ENCODE assay signal across 19 cellular contexts in genomic region chr2:238598802-238599530, GRCh38.
"Had no signal": no experiment of that assay in that cellular context is flagged by ENCODE, and none has a peak within 500 bp of the region (broad histone marks: within the 10 kb centered on the region; RNA-seq: fewer than 3 reads in every experiment).

No MANE protein-coding gene starts in this region.

- ATAC-seq: left colon; mucosa of descending colon; naive thymus-derived CD4-positive, alpha-beta T cell; right cardiac atrium had no signal

- H3K27me3 ChIP-seq: cardiac muscle cell, suprapubic skin had no signal

- H3K36me3 ChIP-seq: cardiac muscle cell, suprapubic skin had no signal

- H3K4me3 ChIP-seq: cardiac muscle cell, dorsolateral prefrontal cortex, lung, mucosa of descending colon, suprapubic skin had no signal

- H3K9me3 ChIP-seq: mucosa of descending colon, suprapubic skin had no signal

- H3K27ac ChIP-seq: cardiac muscle cell, suprapubic skin had no signal

- FAIRE-seq: islet of Langerhans, small intestine had no signal

- DNase-seq: activated CD4-positive, alpha-beta T cell treated with anti-CD3 and anti-CD28 coated beads, Interleukin-2, amount 10 ng/mL, durations not matched to agents 24 days and 14 days; activated CD4-positive, CD25-positive, alpha-beta regulatory T cell; activated naive CD4-positive, alpha-beta T cell treated with Interleukin-2 at 50 U/mL for 16 hours; aorta; dorsolateral prefrontal cortex; endodermal cell; left colon; mucosa of descending colon; naive thymus-derived CD4-positive, alpha-beta T cell; nucleus accumbens; right cardiac atrium; small intestine; stimulated activated CD4-positive, alpha-beta T cell treated with anti-CD3 and anti-CD28 coated beads, Interleukin-4, amount 100 ng/mL, for 4 hours; stimulated activated CD8-positive, alpha-beta memory T cell treated with anti-CD3 and anti-CD28 coated beads, Interleukin-4, amount 100 ng/mL, for 48 hours; stimulated activated naive CD4-positive, alpha-beta T cell treated with Interleukin-2 at 50 U/mL for 16 hours had no signal
